22 cellular contexts compared by ENCODE assay signal in the genomic region with DNA sequence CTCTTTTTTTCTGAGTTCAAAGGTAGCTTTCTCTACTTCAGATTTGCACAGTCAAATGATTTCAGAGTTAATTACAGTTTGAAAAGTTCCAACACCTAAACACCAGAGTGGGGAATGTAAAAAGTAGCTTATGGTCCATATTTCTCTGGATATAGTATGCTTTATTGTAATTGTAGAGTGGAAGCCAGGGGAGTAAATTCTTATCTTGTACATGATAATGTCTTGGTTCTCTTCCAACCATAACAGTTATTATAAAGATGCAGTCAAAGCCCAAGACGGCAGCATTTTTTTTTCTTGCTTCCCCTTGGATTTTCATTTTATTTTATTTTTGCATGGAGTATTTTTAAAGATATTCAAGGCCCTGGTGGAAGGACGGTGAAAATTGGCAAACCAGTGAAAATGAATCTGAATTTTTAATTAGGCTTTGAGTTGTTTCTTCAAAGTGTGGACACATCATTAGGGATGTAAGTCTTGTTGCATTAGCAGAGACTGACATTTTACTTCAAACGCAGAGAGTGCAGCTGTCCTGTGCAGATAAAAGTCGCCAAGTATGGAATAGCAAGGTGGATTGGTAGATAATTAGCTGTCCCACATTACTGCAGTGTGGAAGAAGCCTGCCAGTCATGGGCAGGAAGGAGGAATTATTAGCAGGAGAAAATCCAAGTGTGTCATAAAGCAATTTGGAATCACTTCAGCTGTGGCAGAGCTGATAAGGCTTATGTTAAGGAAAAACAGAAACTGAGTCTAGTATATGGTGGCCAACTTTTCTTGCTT. TPM values are rescaled to one million over a fixed set of nuclear protein-coding genes. Genes with fewer than 3 reads are reported as not detected.
DNase-seq lines count a peak whose midpoint lies in the region; ATAC-seq, FAIRE-seq and TF ChIP-seq lines count a peak whose summit lies in the region.
"Had no signal": no experiment of that assay in that cellular context is flagged by ENCODE, and none has a peak within 500 bp of the region (broad histone marks: within the 10 kb centered on the region; RNA-seq: fewer than 3 reads in every experiment).

No MANE protein-coding gene starts in this region.

- H3K36me3 ChIP-seq in GM23338 (ENCODE audit: insufficient read depth), result no peaks in the 10 kb centered on the region
- H3K36me3 ChIP-seq in SK-N-SH (replicated peaks in 1 of 2; ENCODE audit: control insufficient read depth in 1 of 2, insufficient read depth in 2 of 2, low read length in 1 of 2), result no peaks in the 10 kb centered on the region
- H3K36me3 ChIP-seq in endothelial cell of umbilical vein (ENCODE audit: control insufficient read depth in 2 of 2, extremely low read depth in 1 of 2, insufficient read depth in 2 of 2, low read length in 2 of 2), result no peaks in the 10 kb centered on the region
- no peaks in the 10 kb centered on the region for H3K36me3 ChIP-seq in MM.1S (replicated peaks; ENCODE audit: insufficient read depth, low read length)
- H3K36me3 ChIP-seq: SJSA1 had no signal

- peaks cover 4% of the 10 kb centered on the region; the same call in 2 of the 3 replicates for H3K36me3 Mint-ChIP-seq in GM23338 (ENCODE audit: low read depth)
- peaks cover 9% of the 10 kb centered on the region for H3K36me3 Mint-ChIP-seq in nephron (ENCODE audit: low read depth)
- no peaks in the 10 kb centered on the region for H3K36me3 Mint-ChIP-seq in activated T-helper 2 cell treated with anti-CD3 and anti-CD28 coated beads, Interferon-gamma antibody, Interleukin-2, Interleukin-4, amounts not matched to agents 10 μg/mL and 5 μg/mL and 100 μg/mL, durations not matched to agents 14 hours and 24 hours and 36 hours (ENCODE audit: low read depth)

- TF ChIP-seq RAD21 in SK-N-SH (IDR thresholded peaks at IDR 0.05; ENCODE audit: low read length), result no peak

- no peak for TF ChIP-seq EP300 in SK-N-SH (IDR thresholded peaks at IDR 0.05; ENCODE audit: borderline replicate concordance in 1 of 2, low read depth in 1 of 2, low read length in 1 of 2)

- no peak for ATAC-seq in GM23338
- no peak for ATAC-seq in GM21576 (IDR thresholded peaks at IDR 0.05; ENCODE audit: unreplicated experiment)
- ATAC-seq: HepG2, PC-3 had no signal

- no peaks in the 10 kb centered on the region for H3K9me1 ChIP-seq in endothelial cell of umbilical vein (replicated peaks; ENCODE audit: control insufficient read depth, extremely low read depth, insufficient read depth, low read length)

- H3K9me3 ChIP-seq in SK-N-SH (no peaks in the 10 kb centered on the region), endothelial cell of umbilical vein (replicated peaks; ENCODE audit: control insufficient read depth, insufficient read depth, low read length) (no peaks in the 10 kb centered on the region), MM.1S (replicated peaks; ENCODE audit: insufficient read depth, low read length) (no peaks in the 10 kb centered on the region)
- H3K9me3 ChIP-seq: SJSA1 had no signal

- H3K9me3 Mint-ChIP-seq in GM23338, result no peaks in the 10 kb centered on the region
- no peaks in the 10 kb centered on the region for H3K9me3 Mint-ChIP-seq in nephron
- no peaks in the 10 kb centered on the region for H3K9me3 Mint-ChIP-seq in activated T-helper 2 cell treated with anti-CD3 and anti-CD28 coated beads, Interferon-gamma antibody, Interleukin-2, Interleukin-4, amounts not matched to agents 10 μg/mL and 5 μg/mL and 100 μg/mL, durations not matched to agents 14 hours and 24 hours and 36 hours
- H3K9me3 Mint-ChIP-seq: CD4-positive, alpha-beta T cell; HFFc6 had no signal

- H3K4me1 Mint-ChIP-seq in GM23338, result peaks cover 65% of the 10 kb centered on the region
- peaks cover 73% of the 10 kb centered on the region for H3K4me1 Mint-ChIP-seq in nephron
- H3K4me1 Mint-ChIP-seq in activated T-helper 2 cell treated with anti-CD3 and anti-CD28 coated beads, Interferon-gamma antibody, Interleukin-2, Interleukin-4, amounts not matched to agents 10 μg/mL and 5 μg/mL and 100 μg/mL, durations not matched to agents 14 hours and 24 hours and 36 hours (ENCODE audit: low read depth), result no peaks in the 10 kb centered on the region

- H3K4me3 ChIP-seq in GM23338 (no peak overlapping the region), SK-N-SH (ENCODE audit: low read depth in 2 of 2, low read length in 1 of 2) (no peak overlapping the region), endothelial cell of umbilical vein (replicated peaks in 1 of 3; ENCODE audit: insufficient read depth in 1 of 3, low read depth in 1 of 3, low read length in 3 of 3) (peak overlapping the region in 1 of 3 experiments; percentile 11), MM.1S (ENCODE audit: low read length) (no peak overlapping the region)
- H3K4me3 ChIP-seq: SJSA1 had no signal

- H3K4me1 ChIP-seq in GM23338 (ENCODE audit: insufficient read depth) (peaks cover 58% of the 10 kb centered on the region), SK-N-SH (ENCODE audit: control insufficient read depth in 1 of 2, insufficient read depth in 2 of 2, low read depth in 1 of 2, low read length in 1 of 2) (peaks cover 21 to 27% of the 10 kb centered on the region in 2 experiments; a peak in 3 of 4 replicates), endothelial cell of umbilical vein (ENCODE audit: control insufficient read depth, extremely low read depth, insufficient read depth, low read length) (peaks cover 61% of the 10 kb centered on the region), MM.1S (ENCODE audit: low read length) (no peaks in the 10 kb centered on the region)
- H3K4me1 ChIP-seq: SJSA1 had no signal

- no peaks in the 10 kb centered on the region for H3K27me3 ChIP-seq in GM23338 (ENCODE audit: insufficient read depth)
- no peaks in the 10 kb centered on the region for H3K27me3 ChIP-seq in SK-N-SH (ENCODE audit: insufficient read depth)
- no peaks in the 10 kb centered on the region for H3K27me3 ChIP-seq in endothelial cell of umbilical vein (ENCODE audit: control insufficient read depth in 2 of 2, insufficient read depth in 2 of 2, low read length in 2 of 2)
- no peaks in the 10 kb centered on the region for H3K27me3 ChIP-seq in MM.1S (replicated peaks; ENCODE audit: insufficient read depth, low read length)

- peaks cover 24% of the 10 kb centered on the region for H4K20me1 ChIP-seq in GM23338 (replicated peaks; ENCODE audit: insufficient read depth)
- no peaks in the 10 kb centered on the region for H4K20me1 ChIP-seq in SK-N-SH (ENCODE audit: insufficient read depth)
- no peaks in the 10 kb centered on the region for H4K20me1 ChIP-seq in endothelial cell of umbilical vein (replicated peaks; ENCODE audit: control insufficient read depth, extremely low read depth, insufficient read depth, low read length)
- H4K20me1 ChIP-seq in MM.1S (ENCODE audit: insufficient read depth, low read length), result no peaks in the 10 kb centered on the region

- DNase-seq in GM23338 (ENCODE audit: low spot score) (no peak), SK-N-SH (peak; percentile 33), endothelial cell of umbilical vein (ENCODE audit: low read depth, low spot score) (peak; percentile 79), SHP77 (lab: John Stamatoyannopoulos, UW) (no peak), MM.1S (no peak)
- DNase-seq in activated T-helper 2 cell treated with anti-CD3 and anti-CD28 coated beads, Interferon-gamma antibody, Interleukin-2, Interleukin-4, amounts not matched to agents 10 μg/mL and 5 μg/mL and 100 μg/mL, durations not matched to agents 14 hours and 24 hours and 36 hours (ENCODE audit: low spot score), result no peak
- DNase-seq: CD4-positive, alpha-beta T cell; DMS53; GOT3; HFFc6; KG1; NCI-H1417; NCI-H187 treated with DMSO at 0.1 percent for 48 hours; NCI-H226; NCI-H524; PC-3 had no signal

- BruUV-seq in endothelial cell of umbilical vein (replicated peaks; lab: Mats Ljungman, UMichigan), result no TSS peak

- no peak overlapping the region for H3K27ac ChIP-seq in GM23338 (ENCODE audit: low read depth)
- peak overlapping the region in 1 of 2 experiments; percentile 39; a peak in 1 of 4 replicates for H3K27ac ChIP-seq in SK-N-SH (ENCODE audit: low read depth in 2 of 2, low read length in 1 of 2)
- H3K27ac ChIP-seq in endothelial cell of umbilical vein (ENCODE audit: insufficient read depth, low read depth, low read length), result no peak overlapping the region
- no peak overlapping the region for H3K27ac ChIP-seq in MM.1S (ENCODE audit: low read length)
- H3K27ac ChIP-seq: SJSA1 had no signal

- H3K4me3 Mint-ChIP-seq in GM23338, result no peak overlapping the region
- peak overlapping the region; percentile 9 to 25 (median 10) for H3K4me3 Mint-ChIP-seq in nephron
- H3K4me3 Mint-ChIP-seq in activated T-helper 2 cell treated with anti-CD3 and anti-CD28 coated beads, Interferon-gamma antibody, Interleukin-2, Interleukin-4, amounts not matched to agents 10 μg/mL and 5 μg/mL and 100 μg/mL, durations not matched to agents 14 hours and 24 hours and 36 hours (ENCODE audit: low read depth), result no peak overlapping the region
- H3K4me3 Mint-ChIP-seq: CD4-positive, alpha-beta T cell; HFFc6 had no signal

- H3K27me3 Mint-ChIP-seq in GM23338 (ENCODE audit: insufficient read depth, low read depth, poor library complexity) (no peaks in the 10 kb centered on the region), nephron (ENCODE audit: low read depth) (no peaks in the 10 kb centered on the region)
- H3K27me3 Mint-ChIP-seq in activated T-helper 2 cell treated with anti-CD3 and anti-CD28 coated beads, Interferon-gamma antibody, Interleukin-2, Interleukin-4, amounts not matched to agents 10 μg/mL and 5 μg/mL and 100 μg/mL, durations not matched to agents 14 hours and 24 hours and 36 hours (ENCODE audit: low read depth), result peaks cover 32% of the 10 kb centered on the region
- H3K27me3 Mint-ChIP-seq: CD4-positive, alpha-beta T cell had no signal

- no peak overlapping the region for H2AFZ ChIP-seq in GM23338
- H2AFZ ChIP-seq in SK-N-SH (ENCODE audit: low read depth), result no peak overlapping the region
- H2AFZ ChIP-seq in endothelial cell of umbilical vein (ENCODE audit: low read depth, low read length), result no peak overlapping the region
- no peak overlapping the region for H2AFZ ChIP-seq in MM.1S (ENCODE audit: low read length)

- POLR2A ChIA-PET in SK-N-SH (lab: Yijun Ruan, JAX), result no interaction called here
- POLR2A ChIA-PET in endothelial cell of umbilical vein (lab: Charles Lee), result no interaction called here

- TF ChIP-seq POLR2A in endothelial cell of umbilical vein (IDR thresholded peaks at IDR 0.05; ENCODE audit: low read depth, low read length), result no peak

- dilution Hi-C loops in endothelial cell of umbilical vein (cut with MboI; ENCODE audit: extremely low pct_ligation_motif_present, low sequenced_read_pairs), result no loop called here

- H3K79me2 ChIP-seq in GM23338 (replicated peaks; ENCODE audit: insufficient read depth) (peaks cover 100% of the 10 kb centered on the region), SK-N-SH (ENCODE audit: insufficient read depth) (no peaks in the 10 kb centered on the region; the same call in none of the 2 replicates), endothelial cell of umbilical vein (ENCODE audit: control insufficient read depth, insufficient read depth, low read length) (no peaks in the 10 kb centered on the region), MM.1S (ENCODE audit: low read length) (no peaks in the 10 kb centered on the region)

- H3F3A ChIP-seq in GM23338 (replicated peaks; ENCODE audit: low read depth) (no peaks in the 10 kb centered on the region), SK-N-SH (replicated peaks; ENCODE audit: insufficient read depth) (peaks cover 9% of the 10 kb centered on the region), MM.1S (ENCODE audit: insufficient read depth, low read length) (no peaks in the 10 kb centered on the region)

- H3K27ac Mint-ChIP-seq in GM23338 (0 out of 2 replicates have a peak overlapping the region, but pooled peaks have one; percentile 37), nephron (peak overlapping the region; percentile 78 to 89 (median 88))
- no peak overlapping the region for H3K27ac Mint-ChIP-seq in activated T-helper 2 cell treated with anti-CD3 and anti-CD28 coated beads, Interferon-gamma antibody, Interleukin-2, Interleukin-4, amounts not matched to agents 10 μg/mL and 5 μg/mL and 100 μg/mL, durations not matched to agents 14 hours and 24 hours and 36 hours
- H3K27ac Mint-ChIP-seq: CD4-positive, alpha-beta T cell; HFFc6 had no signal

- CTCF ChIA-PET in SK-N-SH (lab: Yijun Ruan, JAX) (interaction anchor here (0.6 to 0.9 kb wide), 2 partner anchors 219 to 584 kb away, joined by 3 read pairs; no protein-coding TSS in a partner anchor), endothelial cell of umbilical vein (lab: Charles Lee) (no interaction called here)

- intact Hi-C loops in endothelial cell of umbilical vein (cut with micrococcal nuclease), result no loop called here
- intact Hi-C loops in activated T-helper 2 cell treated with anti-CD3 and anti-CD28 coated beads, Interferon-gamma antibody, Interleukin-2, Interleukin-4, amounts not matched to agents 10 μg/mL and 5 μg/mL and 100 μg/mL, durations not matched to agents 14 hours and 24 hours and 36 hours (cut with micrococcal nuclease), result no loop called here

- H3K9ac ChIP-seq in SK-N-SH (no peak overlapping the region), endothelial cell of umbilical vein (replicated peaks; ENCODE audit: extremely low read depth, insufficient read depth, low read length) (no peak overlapping the region), MM.1S (ENCODE audit: low read length) (no peak overlapping the region)

- WGBS in SK-N-SH (ENCODE audit: low lambda C conversion rate), result 45% methylated on average over 4 of the region's 4 CpGs

- H3K9me2 ChIP-seq in GM23338 (ENCODE audit: insufficient read depth) (no peaks in the 10 kb centered on the region), SK-N-SH (no peaks in the 10 kb centered on the region), MM.1S (replicated peaks; ENCODE audit: insufficient read depth, low read length) (no peaks in the 10 kb centered on the region)

- no peak overlapping the region for H3K4me2 ChIP-seq in GM23338
- no peak overlapping the region for H3K4me2 ChIP-seq in SK-N-SH
- H3K4me2 ChIP-seq in endothelial cell of umbilical vein (ENCODE audit: insufficient read depth, low read length), result peak overlapping the region; percentile 61
- H3K4me2 ChIP-seq in MM.1S (ENCODE audit: low read depth, low read length), result no peak overlapping the region

- FAIRE-seq in endothelial cell of umbilical vein (lab: Jason Lieb, UNC), result peak; percentile 72
- FAIRE-seq: A204.1, GM12891, HepG2 had no signal

- TF ChIP-seq CTCF in GM23338 (conservative IDR thresholded peaks at IDR 0.05; ENCODE audit: low read depth in 2 of 2), result no peak
- TF ChIP-seq CTCF in SK-N-SH (IDR thresholded peaks at IDR 0.05), result no peak
- no peak for TF ChIP-seq CTCF in endothelial cell of umbilical vein (IDR thresholded peaks at IDR 0.05; ENCODE audit: extremely low read depth in 1 of 2, insufficient read depth in 1 of 2, low read depth in 1 of 2, low read length in 2 of 2)
- TF ChIP-seq CTCF in nephron (IDR thresholded peaks at IDR 0.05; ENCODE audit: unreplicated experiment in 3 of 3), result no peak
- no peak for TF ChIP-seq CTCF in MM.1S (IDR thresholded peaks at IDR 0.05; ENCODE audit: low read length)

RNA-seq across cellular contexts. Expression of a gene that starts 11.3 kb away (rescaled TPM):
- 40.7 and 43.7 TPM in 2 replicates for total RNA-seq in GM23338 (2014; rRNA removed; shearing (Covaris generic))
- polyA plus RNA-seq in GM23338 (2016; fragmentation: Nextera tagmentation; extraction: Ambion mirVana) (10.9 and 12.6 TPM in 2 replicates), SK-N-SH (2012; rRNA removed) (2.2 and 2.4 TPM in 2 replicates), endothelial cell of umbilical vein (2.1 and 3.6 TPM in 2 replicates)
- polyA plus RNA-seq in SK-N-SH (2012; cell fraction: cytosol; rRNA removed), result 3.2 TPM in 2 replicates
- 3.7 and 4.7 TPM in 2 replicates for polyA plus RNA-seq in SK-N-SH (2012; cell fraction: nucleus; rRNA removed)
- 8.7 and 9.3 TPM in 2 replicates for total RNA-seq in endothelial cell of umbilical vein
- 2.6 and 3.0 TPM in 2 replicates for polyA plus RNA-seq in endothelial cell of umbilical vein (2011; cell fraction: cytosol; rRNA removed)
- polyA plus RNA-seq in endothelial cell of umbilical vein (2011; cell fraction: nucleus; rRNA removed), result 8.9 and 9.0 TPM in 2 replicates
- 4.8 and 7.0 TPM in 2 replicates for polyA plus RNA-seq in endothelial cell of umbilical vein (2012)
- 8.9 and 12.7 TPM in 2 replicates for polyA minus RNA-seq in endothelial cell of umbilical vein
- polyA minus RNA-seq in endothelial cell of umbilical vein (2011; cell fraction: cytosol; rRNA and poly(A)+ RNA removed), result not detected
- polyA minus RNA-seq in endothelial cell of umbilical vein (2011; cell fraction: nucleus; rRNA and poly(A)+ RNA removed), result 10.9 and 17.8 TPM in 2 replicates
- total RNA-seq in activated T-helper 2 cell treated with anti-CD3 and anti-CD28 coated beads, Interferon-gamma antibody, Interleukin-2, Interleukin-4, amounts not matched to agents 10 μg/mL and 5 μg/mL and 100 μg/mL, durations not matched to agents 14 hours and 24 hours and 36 hours, result 0.14 TPM in 2 replicates
- polyA plus RNA-seq: HepG2 had no signal

Comparison
In these comparisons a context has a peak if more than half of its experiments do, and no peak if none do; other contexts are left out.
1. DNase-seq: peak in SK-N-SH (single experiment) and endothelial cell of umbilical vein (single experiment); none in GM23338 (single experiment), SHP77 (0 of 2), activated T-helper 2 cell treated with anti-CD3 and anti-CD28 coated beads, Interferon-gamma antibody, Interleukin-2, Interleukin-4, amounts not matched to agents 10 μg/mL and 5 μg/mL and 100 μg/mL, durations not matched to agents 14 hours and 24 hours and 36 hours (single experiment) and MM.1S (single experiment).
2. H3K4me3 Mint-ChIP-seq: peak in nephron (3 of 3); none in GM23338 (single experiment) and activated T-helper 2 cell treated with anti-CD3 and anti-CD28 coated beads, Interferon-gamma antibody, Interleukin-2, Interleukin-4, amounts not matched to agents 10 μg/mL and 5 μg/mL and 100 μg/mL, durations not matched to agents 14 hours and 24 hours and 36 hours (single experiment).